Comparison of ENCODE assay signal across 16 cellular contexts in genomic region chr1:84352298-84353106, GRCh38. TPM values are rescaled to one million over a fixed set of nuclear protein-coding genes. Genes with fewer than 3 reads are reported as not detected.
DNase-seq lines count a peak whose midpoint lies in the region; ATAC-seq and TF ChIP-seq lines count a peak whose summit lies in the region.
"Had no signal": no experiment of that assay in that cellular context is flagged by ENCODE, and none has a peak within 500 bp of the region (broad histone marks: within the 10 kb centered on the region; RNA-seq: fewer than 3 reads in every experiment).

No MANE protein-coding gene starts in this region.

- WGBS in mammary epithelial cell (ENCODE audit: low coverage, missing lambda C conversion rate) = 47% methylated on average over 3 of the region's 3 CpGs

- H3K9me2 ChIP-seq in MM.1S (replicated peaks; ENCODE audit: insufficient read depth, low read length) = no peaks in the 10 kb centered on the region

- H3K4me2 ChIP-seq in mammary epithelial cell (ENCODE audit: insufficient read depth, low read depth, low read length) (no peak overlapping the region), MM.1S (ENCODE audit: low read depth, low read length) (no peak overlapping the region)

- H3K9me3 ChIP-seq in mammary epithelial cell (replicated peaks; ENCODE audit: insufficient read depth, low read length) (no peaks in the 10 kb centered on the region), breast epithelium (no peaks in the 10 kb centered on the region), MM.1S (replicated peaks; ENCODE audit: insufficient read depth, low read length) (no peaks in the 10 kb centered on the region)

- in situ Hi-C loops in mammary epithelial cell (cut with MboI; ENCODE audit: low sequenced_read_pairs in 2 of 2) = no loop called here

- BruUV-seq in mammary epithelial cell (replicated peaks; lab: Mats Ljungman, UMichigan) = no TSS peak

- H3K36me3 Mint-ChIP-seq in brain = no peaks in the 10 kb centered on the region

- dilution Hi-C loops in mammary epithelial cell (cut with HindIII; ENCODE audit: low sequenced_read_pairs) = no loop called here

- CTCF ChIA-PET in mammary epithelial cell (lab: Charles Lee; ENCODE audit: low non-redundant PET) = no interaction called here

- intact Hi-C loops in mammary epithelial cell (cut with micrococcal nuclease) (no loop called here), breast epithelium (cut with DNase I; ENCODE audit: low total_unique reads) (no loop called here)

- peak overlapping the region in 1 of 5 experiments; percentile 14 for H3K4me3 Mint-ChIP-seq in brain

- H3K27ac ChIP-seq in mammary epithelial cell (ENCODE audit: insufficient read depth, low read depth, low read length) (no peak overlapping the region), breast epithelium (peak overlapping the region in 1 of 2 donors; percentile 65), temporal lobe (ENCODE audit: low read depth, low read length) (peak overlapping the region; percentile 23), MM.1S (ENCODE audit: low read length) (no peak overlapping the region)
- H3K27ac ChIP-seq: C4-2B had no signal

- H3K4me1 Mint-ChIP-seq in brain = peaks cover 22% of the 10 kb centered on the region

- no peaks in the 10 kb centered on the region for H3K27me3 Mint-ChIP-seq in brain

- ATAC-seq in left lobe of liver (peak; percentile 56), GM18907 (IDR thresholded peaks at IDR 0.05; ENCODE audit: unreplicated experiment) (no peak)
- ATAC-seq: K562 had no signal

- no peak for DNase-seq in mammary epithelial cell
- DNase-seq in breast epithelium (ENCODE audit: low spot score in 2 of 2) = no peak
- no peak for DNase-seq in left lobe of liver (ENCODE audit: low spot score)
- DNase-seq in MM.1S = no peak
- no peak for DNase-seq in HT-29 (ENCODE audit: low spot score)
- DNase-seq: NCI-H1105, NCI-H1694 treated with DMSO at 0.1 percent for 48 hours, NCI-H2171, NCI-H510A, SIG-M5 had no signal

- H3K79me2 ChIP-seq in mammary epithelial cell (ENCODE audit: insufficient read depth, low read length) (no peaks in the 10 kb centered on the region), MM.1S (ENCODE audit: low read length) (no peaks in the 10 kb centered on the region)

- H3K27me3 ChIP-seq in mammary epithelial cell (ENCODE audit: insufficient read depth, low read length) (no peaks in the 10 kb centered on the region), breast epithelium (no peaks in the 10 kb centered on the region), MM.1S (replicated peaks; ENCODE audit: insufficient read depth, low read length) (no peaks in the 10 kb centered on the region)

- peaks cover 0 to 2% (median 0%) of the 10 kb centered on the region in 5 experiments for H3K9me3 Mint-ChIP-seq in brain

- peak overlapping the region in 3 of 5 experiments; percentile 30 to 91 (median 72) for H3K27ac Mint-ChIP-seq in brain

- no peak overlapping the region for H3K4me3 ChIP-seq in mammary epithelial cell (replicated peaks in 1 of 3; ENCODE audit: insufficient read depth in 1 of 3, low read depth in 2 of 3, low read length in 3 of 3)
- H3K4me3 ChIP-seq in breast epithelium = no peak overlapping the region
- H3K4me3 ChIP-seq in MM.1S (ENCODE audit: low read length) = no peak overlapping the region
- H3K4me3 ChIP-seq: K562 had no signal

- TF ChIP-seq CTCF in mammary epithelial cell (conservative IDR thresholded peaks at IDR 0.05 in 1 of 2, IDR thresholded peaks at IDR 0.05 in 1 of 2; ENCODE audit: extremely low read depth in 1 of 2, insufficient read depth in 1 of 2, low read depth in 1 of 2, low read length in 2 of 2) = no peak
- TF ChIP-seq CTCF in breast epithelium (IDR thresholded peaks at IDR 0.05) = no peak
- TF ChIP-seq CTCF in brain (conservative IDR thresholded peaks at IDR 0.05) = no peak
- no peak for TF ChIP-seq CTCF in MM.1S (IDR thresholded peaks at IDR 0.05; ENCODE audit: low read length)

- H3K4me1 ChIP-seq in mammary epithelial cell (ENCODE audit: insufficient read depth, low read length) (peaks cover 8% of the 10 kb centered on the region), breast epithelium (no peaks in the 10 kb centered on the region), MM.1S (ENCODE audit: low read length) (no peaks in the 10 kb centered on the region)

- H2AFZ ChIP-seq in mammary epithelial cell (ENCODE audit: low read depth, low read length) (peak overlapping the region; percentile 45), MM.1S (ENCODE audit: low read length) (no peak overlapping the region)

- H3F3A ChIP-seq in MM.1S (ENCODE audit: insufficient read depth, low read length) = no peaks in the 10 kb centered on the region

- H3K36me3 ChIP-seq in mammary epithelial cell (ENCODE audit: insufficient read depth, low read length) = no peaks in the 10 kb centered on the region
- H3K36me3 ChIP-seq in breast epithelium = no peaks in the 10 kb centered on the region
- no peaks in the 10 kb centered on the region for H3K36me3 ChIP-seq in MM.1S (replicated peaks; ENCODE audit: insufficient read depth, low read length)

- H4K20me1 ChIP-seq in mammary epithelial cell (ENCODE audit: insufficient read depth, low read length) = no peaks in the 10 kb centered on the region
- H4K20me1 ChIP-seq in MM.1S (ENCODE audit: insufficient read depth, low read length) = no peaks in the 10 kb centered on the region

- H3K9ac ChIP-seq in mammary epithelial cell (ENCODE audit: insufficient read depth, low read length) = no peak overlapping the region
- H3K9ac ChIP-seq in MM.1S (ENCODE audit: low read length) = no peak overlapping the region

- TF ChIP-seq POLR2A in breast epithelium (IDR thresholded peaks at IDR 0.05) = no peak

RNA-seq across cellular contexts. Expression of gene DNASE2B, which starts 45.8 kb away (rescaled TPM):
- total RNA-seq in mammary epithelial cell (not detected), breast epithelium (1 to 10 TPM in 2 of 3 donors, not detected in 1; 1.3 to 7.2 TPM), left lobe of liver (not detected), temporal lobe (not detected)
- polyA plus RNA-seq in mammary epithelial cell (not detected), brain (ENCODE audit: insufficient read depth, low read depth, low replicate concordance) (not detected)
- not detected for polyA minus RNA-seq in mammary epithelial cell
- total RNA-seq in HT-29 (2014; rRNA removed; shearing (Covaris generic)) = not detected in 2 replicates
- total RNA-seq: K562, MCF 10A had no signal
- polyA plus RNA-seq: K562 had no signal

RNA-seq across cellular contexts. Expression of gene SAMD13, which starts 51.0 kb away (rescaled TPM):
- total RNA-seq in mammary epithelial cell = under 1 TPM; 0.33 to 0.80 TPM
- 0.35 TPM for polyA plus RNA-seq in mammary epithelial cell
- polyA minus RNA-seq in mammary epithelial cell = not detected
- total RNA-seq in breast epithelium = 1 to 10 TPM; 2.1 to 3.1 (median 2.6) TPM
- 0.49 TPM for polyA plus RNA-seq in brain (ENCODE audit: insufficient read depth, low read depth, low replicate concordance)
- total RNA-seq in left lobe of liver = 0.23 TPM
- total RNA-seq in temporal lobe = 1.7 TPM
- 0.43 and 0.60 TPM in 2 replicates for total RNA-seq in HT-29 (2014; rRNA removed; shearing (Covaris generic))
